ENCODE assay signal across 20 cellular contexts in the genomic region with DNA sequence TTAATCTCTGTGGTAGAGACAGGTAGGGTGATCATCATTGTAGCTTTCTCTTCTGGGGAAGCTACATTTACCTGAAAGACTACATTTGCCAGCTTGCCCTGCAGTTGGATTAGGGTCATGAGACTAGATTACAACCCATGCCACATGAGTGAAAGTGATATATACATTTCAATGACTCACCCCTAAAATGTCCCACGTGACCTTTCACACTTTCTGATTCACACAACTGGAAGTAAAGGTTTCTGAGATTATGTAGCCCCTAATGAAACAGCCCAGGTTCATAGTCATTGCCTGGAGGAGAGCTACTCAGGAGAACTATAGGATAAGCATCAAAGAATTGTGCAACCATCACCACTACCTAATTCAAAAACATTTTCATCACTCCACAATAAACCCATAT. TPM values are rescaled to one million over a fixed set of nuclear protein-coding genes. Genes with fewer than 3 reads are reported as not detected.
DNase-seq lines count a peak whose midpoint lies in the region; ATAC-seq and TF ChIP-seq lines count a peak whose summit lies in the region.
"Had no signal": no experiment of that assay in that cellular context is flagged by ENCODE, and none has a peak within 500 bp of the region (broad histone marks: within the 10 kb centered on the region; RNA-seq: fewer than 3 reads in every experiment).

No MANE protein-coding gene starts in this region.

- no peak for DNase-seq in activated T-cell treated with anti-CD3 and anti-CD28 coated beads, Interleukin-2, amount 50 U/mL, for 4 hours
- no peak for DNase-seq in activated T-cell treated with anti-CD3 and anti-CD28 coated beads, Interleukin-2, amount 50 U/mL, for 48 hours
- peak; percentile 11 for DNase-seq in Daoy (ENCODE audit: low read depth)
- DNase-seq in OCI-M1 (lab: John Stamatoyannopoulos, UW), result peak; percentile 18
- peak; percentile 39 for DNase-seq in epithelial cell of esophagus (ENCODE audit: low read depth)
- no peak for DNase-seq in Ammon's horn (ENCODE audit: low spot score)
- DNase-seq in NCI-H1105 (lab: John Stamatoyannopoulos, UW), result no peak
- DNase-seq in superior temporal gyrus (ENCODE audit: extremely low spot score), result no peak
- DNase-seq: BE2C, DMS53, H7, NCI-H1417 treated with DMSO at 0.1 percent for 48 hours, NCI-H187 treated with DMSO at 0.1 percent for 48 hours, NCI-H2107, NCI-H446 treated with DMSO at 0.1 percent for 48 hours, NCI-H526 treated with DMSO at 0.1 percent for 48 hours, SHP77 treated with DMSO at 0.1 percent for 48 hours had no signal

- H3K4me3 ChIP-seq in epithelial cell of esophagus (ENCODE audit: low read length), result no peak overlapping the region
- H3K4me3 ChIP-seq: PC-9, SK-N-MC had no signal

- H3K4me1 Mint-ChIP-seq in activated T-cell treated with anti-CD3 and anti-CD28 coated beads, Interleukin-2, amount 50 U/mL, for 4 hours (ENCODE audit: low read depth), result no peaks in the 10 kb centered on the region

- peaks cover 19% of the 10 kb centered on the region for H3K9me3 Mint-ChIP-seq in activated T-cell treated with anti-CD3 and anti-CD28 coated beads, Interleukin-2, amount 50 U/mL, for 4 hours

- no peak overlapping the region for H3K4me3 Mint-ChIP-seq in activated T-cell treated with anti-CD3 and anti-CD28 coated beads, Interleukin-2, amount 50 U/mL, for 4 hours

- H3K27me3 Mint-ChIP-seq in activated T-cell treated with anti-CD3 and anti-CD28 coated beads, Interleukin-2, amount 50 U/mL, for 4 hours (ENCODE audit: low read depth), result no peaks in the 10 kb centered on the region

- ATAC-seq in activated T-cell treated with anti-CD3 and anti-CD28 coated beads, Interleukin-2, amount 50 U/mL, for 4 hours, result peak; percentile 35 to 63

- H3K36me3 Mint-ChIP-seq in activated T-cell treated with anti-CD3 and anti-CD28 coated beads, Interleukin-2, amount 50 U/mL, for 4 hours (ENCODE audit: insufficient read depth), result no peaks in the 10 kb centered on the region

- TF ChIP-seq CTCF in epithelial cell of esophagus (IDR thresholded peaks at IDR 0.05; ENCODE audit: insufficient read depth, low read depth, low read length, missing control alignments), result no peak

RNA-seq across cellular contexts. Expression of a gene that starts 17.8 kb away (rescaled TPM):
- not detected for total RNA-seq in activated T-cell treated with anti-CD3 and anti-CD28 coated beads, Interleukin-2, amount 50 U/mL, for 4 hours
- not detected in 2 replicates for total RNA-seq in Daoy (2014; rRNA removed; shearing (Covaris generic))
- total RNA-seq: H7, HT-29, PC-9 had no signal

RNA-seq across cellular contexts. Expression of a gene that starts 27.5 kb away (rescaled TPM):
- 10 to 100 TPM; 10.9 to 14.0 (median 12.4) TPM for total RNA-seq in activated T-cell treated with anti-CD3 and anti-CD28 coated beads, Interleukin-2, amount 50 U/mL, for 4 hours
- total RNA-seq in Daoy (2014; rRNA removed; shearing (Covaris generic)), result 10.1 and 12.3 TPM in 2 replicates

Comparison
In these comparisons a context has a peak if more than half of its experiments do, and no peak if none do; other contexts are left out.
1. DNase-seq: peak in Daoy (single experiment), OCI-M1 (single experiment) and epithelial cell of esophagus (single experiment); none in activated T-cell treated with anti-CD3 and anti-CD28 coated beads, Interleukin-2, amount 50 U/mL, for 4 hours (single experiment), activated T-cell treated with anti-CD3 and anti-CD28 coated beads, Interleukin-2, amount 50 U/mL, for 48 hours (0 of 2), Ammon's horn (single experiment), NCI-H1105 (single experiment) and superior temporal gyrus (single experiment).